Comparison of ENCODE assay signal across 1 cellular context in genomic region chr17:76921340-76922036, GRCh38.
TF ChIP-seq lines count a peak whose summit lies in the region.

No MANE protein-coding gene starts in this region.

TF ChIP-seq in H1, 55 proteins besides CTCF, POLR2A, EP300 and RAD21:
- no peak for TF ChIP-seq POLR2AphosphoS5 (IDR thresholded peaks at IDR 0.05; ENCODE audit: low read depth, low read length)
- no peak for TF ChIP-seq JUND (IDR thresholded peaks at IDR 0.05; ENCODE audit: low read length)
- TF ChIP-seq NANOG (IDR thresholded peaks at IDR 0.05; ENCODE audit: insufficient read depth, low read depth, low read length, poor library complexity, severe bottlenecking): no peak
- TF ChIP-seq E2F6 (IDR thresholded peaks at IDR 0.05): no peak
- no peak for TF ChIP-seq GABPA (IDR thresholded peaks at IDR 0.05; ENCODE audit: borderline replicate concordance, insufficient read depth, low read length)
- TF ChIP-seq SIX5 (IDR thresholded peaks at IDR 0.05; ENCODE audit: low read depth, low read length): no peak
- no peak for TF ChIP-seq CBX8 (IDR thresholded peaks at IDR 0.05; ENCODE audit: borderline replicate concordance, low read depth, low read length)
- no peak for TF ChIP-seq POU5F1 (IDR thresholded peaks at IDR 0.05; ENCODE audit: low read depth, low read length)
- TF ChIP-seq HDAC2 (IDR thresholded peaks at IDR 0.05; ENCODE audit: borderline replicate concordance in 1 of 2, low read depth in 2 of 2, low read length in 2 of 2): no peak
- no peak for TF ChIP-seq SP2 (IDR thresholded peaks at IDR 0.05; ENCODE audit: low read length)
- no peak for TF ChIP-seq CHD1 (IDR thresholded peaks at IDR 0.05; ENCODE audit: low read depth, low read length)
- TF ChIP-seq TAF7 (optimal IDR thresholded peaks at IDR 0.05; ENCODE audit: borderline replicate concordance, low read depth, low read length): no peak
- no peak for TF ChIP-seq SP1 (IDR thresholded peaks at IDR 0.05; ENCODE audit: low read depth, low read length)
- TF ChIP-seq TEAD4 (IDR thresholded peaks at IDR 0.05; ENCODE audit: low read depth, low read length): no peak
- TF ChIP-seq CBX5 (IDR thresholded peaks at IDR 0.05; ENCODE audit: low read depth, low read length): no peak
TF ChIP-seq in H1: peak in this region for 0.
